In the genomic region with DNA sequence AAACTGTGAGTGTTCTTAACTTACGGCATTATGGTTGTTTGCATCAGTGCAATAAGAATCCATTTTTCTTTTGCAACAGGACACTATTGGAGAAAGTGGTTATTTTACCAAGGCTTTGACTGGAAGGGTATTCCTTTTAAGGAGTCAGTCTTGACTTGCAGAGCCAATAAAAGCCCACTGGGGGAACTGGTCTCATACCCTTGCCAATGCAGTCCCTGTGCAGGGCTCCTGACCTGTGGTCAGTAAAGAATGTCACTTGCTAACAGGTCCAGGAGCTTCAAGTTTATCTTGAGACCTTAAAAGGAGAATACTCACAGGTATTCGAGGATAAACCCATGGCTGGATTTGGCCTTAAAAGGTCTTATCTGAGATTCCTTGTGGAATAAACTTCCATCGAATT, we compare ENCODE assay signal across 25 cellular contexts.
"Had no signal": no experiment of that assay in that cellular context is flagged by ENCODE, and none has a peak within 500 bp of the region (broad histone marks: within the 10 kb centered on the region; RNA-seq: fewer than 3 reads in every experiment).

No MANE protein-coding gene starts in this region.

- H3K4me3 ChIP-seq: coronary artery, dorsolateral prefrontal cortex, esophagus muscularis mucosa, gastrocnemius medialis had no signal

- H3K27ac ChIP-seq: brain microvascular endothelial cell, coronary artery, dorsolateral prefrontal cortex, esophagus muscularis mucosa, foreskin keratinocyte, gastrocnemius medialis, VCaP had no signal

- DNase-seq: activated B cell treated with CpG ODN at 0.5 μM for 24 hours; activated CD4-positive, alpha-beta T cell treated with anti-CD3 and anti-CD28 coated beads for 48 hours; activated CD4-positive, alpha-beta T cell treated with anti-CD3 and anti-CD28 coated beads, Interleukin-2, amount 50 U/mL, for 1 hour; activated CD4-positive, alpha-beta T cell treated with anti-CD3 and anti-CD28 coated beads, Interleukin-2, amount 50 U/mL, for 48 hours; activated CD8-positive, alpha-beta memory T cell treated with anti-CD3 and anti-CD28 coated beads for 24 hours; activated CD8-positive, alpha-beta T cell treated with anti-CD3 and anti-CD28 coated beads for 36 hours; activated effector memory CD4-positive, alpha-beta T cell treated with Interleukin-2 at 50 U/mL for 16 hours; activated gamma-delta T cell treated with Interleukin-2 at 50 U/mL for 16 hours; activated naive CD4-positive, alpha-beta T cell treated with anti-CD3 and anti-CD28 coated beads, Interleukin-2, amount 50 U/mL, for 16 hours; activated naive CD4-positive, alpha-beta T cell treated with Interleukin-2 at 50 U/mL for 16 hours; activated T-cell treated with anti-CD3 and anti-CD28 coated beads, Interleukin-2, amount 50 U/mL, for 4 hours; amniotic stem cell; anterior cingulate cortex; brain microvascular endothelial cell; dorsolateral prefrontal cortex; effector memory CD4-positive, alpha-beta T cell; erythroblast; foreskin keratinocyte; gastrocnemius medialis; T-helper 2 cell had no signal

- H3K36me3 ChIP-seq: brain microvascular endothelial cell, esophagus muscularis mucosa, gastrocnemius medialis had no signal

- H3K4me1 ChIP-seq: esophagus muscularis mucosa, foreskin keratinocyte, gastrocnemius medialis had no signal

- H3K9me3 ChIP-seq: esophagus muscularis mucosa, gastrocnemius medialis had no signal

- H3K27me3 ChIP-seq: brain microvascular endothelial cell, dorsolateral prefrontal cortex, esophagus muscularis mucosa, foreskin keratinocyte, gastrocnemius medialis had no signal

- FAIRE-seq: astrocyte, bronchial epithelial cell had no signal
